In genomic region chr15:28136203-28136895, GRCh38 we compare ENCODE assay signal across 10 cellular contexts. TPM values are rescaled to one million over a fixed set of nuclear protein-coding genes. Genes with fewer than 3 reads are reported as not detected.
DNase-seq lines count a peak whose midpoint lies in the region; ATAC-seq and TF ChIP-seq lines count a peak whose summit lies in the region.
"Not testable (repeated sequence)": the region's sequence is repeated elsewhere in the genome, so short reads cannot be mapped to it uniquely, and the experiment has no call there.
"Had no signal": no experiment of that assay in that cellular context is flagged by ENCODE, and none has a peak within 500 bp of the region (broad histone marks: within the 10 kb centered on the region; RNA-seq: fewer than 3 reads in every experiment).

No MANE protein-coding gene starts in this region.

- H3K4me1 ChIP-seq in Karpas-422 (ENCODE audit: low read length) = peaks cover 28% of the 10 kb centered on the region

- not testable (repeated sequence) for H3K9me3 ChIP-seq in Karpas-422 (ENCODE audit: low read length)

- not testable (repeated sequence) for H3K4me3 Mint-ChIP-seq in activated B cell treated with CpG ODN at 0.5 μM for 24 hours; stimulated activated naive CD8-positive, alpha-beta T cell treated with anti-CD3 and anti-CD28 coated beads, Interleukin-15, amount 100 ng/mL, for 72 hours

- intact Hi-C loops in activated B cell treated with CpG ODN at 0.5 μM for 24 hours (cut with micrococcal nuclease) = not testable (repeated sequence)

- H3K4me1 Mint-ChIP-seq in activated B cell treated with CpG ODN at 0.5 μM for 24 hours = peaks cover 19% of the 10 kb centered on the region
- not testable (repeated sequence) for H3K4me1 Mint-ChIP-seq in stimulated activated naive CD8-positive, alpha-beta T cell treated with anti-CD3 and anti-CD28 coated beads, Interleukin-15, amount 100 ng/mL, for 72 hours

- peak; percentile 94 for ATAC-seq in GM18519 (IDR thresholded peaks at IDR 0.05; ENCODE audit: low FRiP score, unreplicated experiment)
- ATAC-seq in GM19455 (IDR thresholded peaks at IDR 0.05; ENCODE audit: unreplicated experiment) = peak; percentile 98
- peak; percentile 100 for ATAC-seq in HG02623 (IDR thresholded peaks at IDR 0.05; ENCODE audit: unreplicated experiment)
- ATAC-seq in HG03108 (IDR thresholded peaks at IDR 0.05; ENCODE audit: unreplicated experiment) = peak; percentile 96
- peak; percentile 92 for ATAC-seq in activated B cell treated with CpG ODN at 0.5 μM for 24 hours (ENCODE audit: low read depth)
- peak; percentile 48 to 51 for ATAC-seq in activated naive CD4-positive, alpha-beta T cell treated with anti-CD3 and anti-CD28 coated beads, Interleukin-2, amount 50 U/mL, for 72 hours
- ATAC-seq in stimulated activated naive CD8-positive, alpha-beta T cell treated with anti-CD3 and anti-CD28 coated beads, Interleukin-15, amount 100 ng/mL, for 72 hours = peak; percentile 88

- CTCF ChIA-PET in activated B cell treated with CpG ODN at 0.5 μM for 24 hours (lab: Charles Lee) = interaction anchor here (1.5 kb wide), 1 partner anchor 10 kb away, joined by 7 read pairs; no protein-coding TSS in a partner anchor

- H2AFZ ChIP-seq in Karpas-422 (ENCODE audit: low read length) = not testable (repeated sequence)

- peak; percentile 67 for DNase-seq in Karpas-422
- not testable (repeated sequence) for DNase-seq in activated B cell treated with CpG ODN at 0.5 μM for 24 hours; activated naive CD4-positive, alpha-beta T cell treated with anti-CD3 and anti-CD28 coated beads, Interleukin-2, amount 50 U/mL, for 72 hours (ENCODE audit: low spot score in 2 of 2); stimulated activated naive CD8-positive, alpha-beta T cell treated with anti-CD3 and anti-CD28 coated beads, Interleukin-15, amount 100 ng/mL, for 72 hours

- peak overlapping the region; percentile 44 for H3K4me2 ChIP-seq in Karpas-422 (ENCODE audit: low read depth, low read length, poor library complexity, severe bottlenecking)

- H3K36me3 ChIP-seq in Karpas-422 (ENCODE audit: insufficient read depth, low read length) = not testable (repeated sequence)

- H3K79me2 ChIP-seq in Karpas-422 (ENCODE audit: low read length) = not testable (repeated sequence)

- not testable (repeated sequence) for H3K27me3 Mint-ChIP-seq in activated B cell treated with CpG ODN at 0.5 μM for 24 hours; stimulated activated naive CD8-positive, alpha-beta T cell treated with anti-CD3 and anti-CD28 coated beads, Interleukin-15, amount 100 ng/mL, for 72 hours

- TF ChIP-seq CTCF in activated B cell treated with CpG ODN at 0.5 μM for 24 hours (IDR thresholded peaks at IDR 0.05) = not testable (repeated sequence)

- H3K4me3 ChIP-seq in Karpas-422 (ENCODE audit: low read length) = not testable (repeated sequence)

- peaks cover 59% of the 10 kb centered on the region for H3K36me3 Mint-ChIP-seq in activated B cell treated with CpG ODN at 0.5 μM for 24 hours (ENCODE audit: low read depth)
- peaks cover 9 to 15% of the 10 kb centered on the region in 2 donors for H3K36me3 Mint-ChIP-seq in activated naive CD4-positive, alpha-beta T cell treated with anti-CD3 and anti-CD28 coated beads, Interleukin-2, amount 50 U/mL, for 72 hours

- POLR2A ChIA-PET in activated B cell treated with CpG ODN at 0.5 μM for 24 hours (lab: Charles Lee) = not testable (repeated sequence)

- not testable (repeated sequence) for H3K9ac ChIP-seq in Karpas-422 (ENCODE audit: low read length)

- not testable (repeated sequence) for H3K27me3 ChIP-seq in Karpas-422 (ENCODE audit: low read length)

- not testable (repeated sequence) for H3K27ac Mint-ChIP-seq in activated B cell treated with CpG ODN at 0.5 μM for 24 hours; stimulated activated naive CD8-positive, alpha-beta T cell treated with anti-CD3 and anti-CD28 coated beads, Interleukin-15, amount 100 ng/mL, for 72 hours
- H3K27ac Mint-ChIP-seq in activated naive CD4-positive, alpha-beta T cell treated with anti-CD3 and anti-CD28 coated beads, Interleukin-2, amount 50 U/mL, for 72 hours = peak overlapping the region in 1 of 2 donors; percentile 61

- not testable (repeated sequence) for H3K9me2 ChIP-seq in Karpas-422 (replicated peaks; ENCODE audit: insufficient read depth, low read length)

- H4K20me1 ChIP-seq in Karpas-422 (ENCODE audit: insufficient read depth, low read depth, low read length) = not testable (repeated sequence)

- peak overlapping the region; percentile 44 for H3K27ac ChIP-seq in Karpas-422 (ENCODE audit: low read length)

- not testable (repeated sequence) for H3K9me3 Mint-ChIP-seq in activated B cell treated with CpG ODN at 0.5 μM for 24 hours; activated naive CD4-positive, alpha-beta T cell treated with anti-CD3 and anti-CD28 coated beads, Interleukin-2, amount 50 U/mL, for 72 hours; stimulated activated naive CD8-positive, alpha-beta T cell treated with anti-CD3 and anti-CD28 coated beads, Interleukin-15, amount 100 ng/mL, for 72 hours

RNA-seq across cellular contexts. Expression of gene OCA2, which starts 37.2 kb away (rescaled TPM):
- not detected in 2 replicates for total RNA-seq in Karpas-422 (2014; rRNA removed; shearing (Covaris generic); ENCODE audit: low replicate concordance)
- total RNA-seq in activated B cell treated with CpG ODN at 0.5 μM for 24 hours = not detected in 2 replicates
- total RNA-seq in activated naive CD4-positive, alpha-beta T cell treated with anti-CD3 and anti-CD28 coated beads, Interleukin-2, amount 50 U/mL, for 72 hours = not detected
- total RNA-seq: M059J, mucosa of gallbladder had no signal

Comparison
In these comparisons a context has a peak if more than half of its experiments do, and no peak if none do; other contexts are left out.
1. ATAC-seq: peak in every context shown above with its lines; median percentile 100 in HG02623; 98 in GM19455; 96 in HG03108; 94 in GM18519; 92 in activated B cell treated with CpG ODN at 0.5 μM for 24 hours; 88 in stimulated activated naive CD8-positive, alpha-beta T cell treated with anti-CD3 and anti-CD28 coated beads, Interleukin-15, amount 100 ng/mL, for 72 hours; 50 in activated naive CD4-positive, alpha-beta T cell treated with anti-CD3 and anti-CD28 coated beads, Interleukin-2, amount 50 U/mL, for 72 hours.